In genomic region chr11:16809901-16810668, GRCh38 we compare ENCODE assay signal across 11 cellular contexts.
DNase-seq lines count a peak whose midpoint lies in the region; ATAC-seq, FAIRE-seq and TF ChIP-seq lines count a peak whose summit lies in the region.
"Had no signal": no experiment of that assay in that cellular context is flagged by ENCODE, and none has a peak within 500 bp of the region (broad histone marks: within the 10 kb centered on the region; RNA-seq: fewer than 3 reads in every experiment).

No MANE protein-coding gene starts in this region.

- H3K27me3 ChIP-seq in adrenal gland: no peaks in the 10 kb centered on the region
- no peaks in the 10 kb centered on the region for H3K27me3 ChIP-seq in stomach
- H3K27me3 ChIP-seq: vagina had no signal

- TF ChIP-seq EP300 in stomach (IDR thresholded peaks at IDR 0.05): no peak

- no peak for FAIRE-seq in D721Med (lab: Jason Lieb, UNC)

- no peak for TF ChIP-seq CTCF in adrenal gland (IDR thresholded peaks at IDR 0.05)
- no peak for TF ChIP-seq CTCF in stomach (IDR thresholded peaks at IDR 0.05)
- TF ChIP-seq CTCF in D721Med (IDR thresholded peaks at IDR 0.05; ENCODE audit: insufficient read depth, missing control alignments): no peak

- 63 to 75% (median 66%) methylated on average over 8 to 11 of the region's 11 CpGs for WGBS in adrenal gland, 4 donors
- WGBS in stomach, 5 donors: 69 to 77% (median 73%) methylated on average over 10 to 11 of the region's 11 CpGs

- H3K4me1 ChIP-seq in adrenal gland (replicated peaks in 1 of 2): peaks cover under 1 to 1% of the 10 kb centered on the region in 2 donors
- H3K4me1 ChIP-seq in stomach: peaks cover 0 to 44% (median 0%) of the 10 kb centered on the region in 4 donors

- no peaks in the 10 kb centered on the region for H3K36me3 ChIP-seq in adrenal gland (replicated peaks in 1 of 2)
- peaks cover 5 to 64% (median 56%) of the 10 kb centered on the region in 4 donors for H3K36me3 ChIP-seq in stomach
- H3K36me3 ChIP-seq: vagina had no signal

- H3K27ac ChIP-seq in adrenal gland (peak overlapping the region in 1 of 5 donors; percentile 78), stomach (peak overlapping the region in 1 of 5 donors; percentile 34)
- H3K27ac ChIP-seq: vagina had no signal

- peak; percentile 21 for DNase-seq in HPDE6-E6E7 (ENCODE audit: extremely low spot score)
- peak in 6 of 7 donors; percentile 65 to 77 (median 70) for DNase-seq in adrenal gland
- DNase-seq in Right ventricle myocardium inferior (ENCODE audit: missing footprints): peak; percentile 81
- peak; percentile 22 for DNase-seq in renal cortical epithelial cell (ENCODE audit: low read depth)
- no peak for DNase-seq in stomach
- DNase-seq in stimulated activated naive CD4-positive, alpha-beta T cell (lab: John Stamatoyannopoulos, UW): no peak
- DNase-seq in D721Med (ENCODE audit: insufficient read length, low spot score): no peak
- no peak for DNase-seq in amniotic stem cell (lab: John Stamatoyannopoulos, UW)
- DNase-seq: activated T-cell treated with anti-CD3 and anti-CD28 coated beads for 4 hours, RPMI8226 had no signal

- H3K4me3 ChIP-seq in adrenal gland (no peak overlapping the region), stomach (no peak overlapping the region)
- H3K4me3 ChIP-seq: vagina had no signal

- peak; percentile 76 for ATAC-seq in Right ventricle myocardium inferior

- intact Hi-C loops in adrenal gland (cut with DNase I): no loop called here
- intact Hi-C loops in Right ventricle myocardium inferior (cut with DNase I): no loop called here
- intact Hi-C loops in stomach (cut with DNase I; ENCODE audit: low total_unique reads): no loop called here

- H3K9me3 ChIP-seq in adrenal gland (replicated peaks in 1 of 3) (no peaks in the 10 kb centered on the region), stomach (no peaks in the 10 kb centered on the region)
- H3K9me3 ChIP-seq: vagina had no signal

- no peak for TF ChIP-seq POLR2A in adrenal gland (IDR thresholded peaks at IDR 0.05)
- no peak for TF ChIP-seq POLR2A in stomach (IDR thresholded peaks at IDR 0.05)

Comparison
In these comparisons a context has a peak if more than half of its experiments do, and no peak if none do; other contexts are left out.
1. DNase-seq: peak in HPDE6-E6E7 (single experiment), adrenal gland (6 of 7), Right ventricle myocardium inferior (single experiment) and renal cortical epithelial cell (single experiment); none in stomach (single experiment), stimulated activated naive CD4-positive, alpha-beta T cell (0 of 6), D721Med (single experiment) and amniotic stem cell (single experiment).